1 cellular context compared by ENCODE assay signal in genomic region chr7:69598487-69599148, GRCh38.
A peak's percentile ranks its signal among the peaks of the same experiment; 100 is the strongest.
TF ChIP-seq lines count a peak whose summit lies in the region.

No MANE protein-coding gene starts in this region.

TF ChIP-seq in SK-N-SH treated with all-trans-retinoic acid at 6 μM for 48 hours, 23 proteins besides CTCF, POLR2A, EP300 and RAD21 (continued from another document):
- TF ChIP-seq TSHZ2 (CRISPR knock-in tag; IDR thresholded peaks at IDR 0.05), result 0 out of 2 replicates have a peak, but pooled peaks have one; percentile 9
